In genomic region chr10:22711373-22711772, GRCh38 we compare ENCODE assay signal across 9 cellular contexts. TPM values are rescaled to one million over a fixed set of nuclear protein-coding genes. Genes with fewer than 3 reads are reported as not detected.
DNase-seq lines count a peak whose midpoint lies in the region; ATAC-seq and TF ChIP-seq lines count a peak whose summit lies in the region.
"Had no signal": no experiment of that assay in that cellular context is flagged by ENCODE, and none has a peak within 500 bp of the region (broad histone marks: within the 10 kb centered on the region; RNA-seq: fewer than 3 reads in every experiment).

No MANE protein-coding gene starts in this region.

- peaks cover 42% of the 10 kb centered on the region for H3K36me3 Mint-ChIP-seq in CD4-positive, alpha-beta T cell (ENCODE audit: low read depth)
- peaks cover 19% of the 10 kb centered on the region for H3K36me3 Mint-ChIP-seq in activated T-helper 2 cell treated with anti-CD3 and anti-CD28 coated beads, Interferon-gamma antibody, Interleukin-2, Interleukin-4, amounts not matched to agents 10 μg/mL and 5 μg/mL and 100 μg/mL, durations not matched to agents 14 hours and 24 hours and 36 hours (ENCODE audit: low read depth)

- POLR2A ChIA-PET in CD4-positive, alpha-beta T cell (lab: Charles Lee) = interaction anchor here (1.5 to 1.9 kb wide), 2 partner anchors 37 to 99 kb away, joined by 4 to 7 read pairs; no protein-coding TSS in a partner anchor

- WGBS in prostate gland = 94% methylated on average over 3 of the region's 3 CpGs

- TF ChIP-seq CTCF in CD4-positive, alpha-beta T cell (IDR thresholded peaks at IDR 0.05) = no peak
- TF ChIP-seq CTCF in GM12865 (IDR thresholded peaks at IDR 0.05; ENCODE audit: insufficient read depth, low read depth, low read length, missing control alignments) = no peak
- TF ChIP-seq CTCF in lower lobe of right lung (IDR thresholded peaks at IDR 0.05) = no peak
- TF ChIP-seq CTCF in prostate gland (IDR thresholded peaks at IDR 0.05) = no peak

- no peak overlapping the region for H3K27ac ChIP-seq in CD4-positive, alpha-beta T cell (ENCODE audit: low read depth, low read length)
- no peak overlapping the region for H3K27ac ChIP-seq in lower lobe of right lung
- H3K27ac ChIP-seq in prostate gland = no peak overlapping the region

- CTCF ChIA-PET in CD4-positive, alpha-beta T cell (lab: Charles Lee) = no interaction called here

- H3K4me1 Mint-ChIP-seq in CD4-positive, alpha-beta T cell (ENCODE audit: low read depth) = peaks cover 71% of the 10 kb centered on the region
- peaks cover 58% of the 10 kb centered on the region for H3K4me1 Mint-ChIP-seq in activated T-helper 2 cell treated with anti-CD3 and anti-CD28 coated beads, Interferon-gamma antibody, Interleukin-2, Interleukin-4, amounts not matched to agents 10 μg/mL and 5 μg/mL and 100 μg/mL, durations not matched to agents 14 hours and 24 hours and 36 hours (ENCODE audit: low read depth)

- peak overlapping the region; percentile 83 for H3K27ac Mint-ChIP-seq in CD4-positive, alpha-beta T cell
- H3K27ac Mint-ChIP-seq in activated T-helper 2 cell treated with anti-CD3 and anti-CD28 coated beads, Interferon-gamma antibody, Interleukin-2, Interleukin-4, amounts not matched to agents 10 μg/mL and 5 μg/mL and 100 μg/mL, durations not matched to agents 14 hours and 24 hours and 36 hours = no peak overlapping the region

- no peak for ATAC-seq in CD4-positive, alpha-beta T cell (ENCODE audit: poor library complexity)
- ATAC-seq in lower lobe of right lung (no peak), HG03095 (IDR thresholded peaks at IDR 0.05; ENCODE audit: unreplicated experiment) (no peak)

- intact Hi-C loops in CD4-positive, alpha-beta T cell (cut with DNase I, micrococcal nuclease) = loop anchor here in 1 of 2 experiments (5.0 to 10.0 kb wide), 3 partner anchors 99 to 387 kb away; partner anchors contain the start of gene BMI1
- intact Hi-C loops in activated T-helper 2 cell treated with anti-CD3 and anti-CD28 coated beads, Interferon-gamma antibody, Interleukin-2, Interleukin-4, amounts not matched to agents 10 μg/mL and 5 μg/mL and 100 μg/mL, durations not matched to agents 14 hours and 24 hours and 36 hours (cut with micrococcal nuclease) = loop anchor here (5.0 to 10.0 kb wide), 4 partner anchors 99 to 389 kb away; partner anchors contain the start of genes BMI1 and MSRB2
- intact Hi-C loops in lower lobe of right lung (cut with DNase I) (no loop called here), prostate gland (cut with DNase I) (loop anchor here (10.0 kb wide), 2 partner anchors 367 to 697 kb away; partner anchors contain the start of gene SPAG6)

- H3K9me3 ChIP-seq in CD4-positive, alpha-beta T cell (ENCODE audit: control insufficient read depth, low read length) = no peaks in the 10 kb centered on the region
- H3K9me3 ChIP-seq in lower lobe of right lung = no peaks in the 10 kb centered on the region
- no peaks in the 10 kb centered on the region for H3K9me3 ChIP-seq in prostate gland

- no peaks in the 10 kb centered on the region for H3K27me3 Mint-ChIP-seq in CD4-positive, alpha-beta T cell
- no peaks in the 10 kb centered on the region for H3K27me3 Mint-ChIP-seq in activated T-helper 2 cell treated with anti-CD3 and anti-CD28 coated beads, Interferon-gamma antibody, Interleukin-2, Interleukin-4, amounts not matched to agents 10 μg/mL and 5 μg/mL and 100 μg/mL, durations not matched to agents 14 hours and 24 hours and 36 hours (ENCODE audit: low read depth)

- H3K27me3 ChIP-seq in CD4-positive, alpha-beta T cell (ENCODE audit: control insufficient read depth, insufficient read depth, low read length) = no peaks in the 10 kb centered on the region
- H3K27me3 ChIP-seq in lower lobe of right lung (ENCODE audit: low read depth) (no peaks in the 10 kb centered on the region), prostate gland (replicated peaks; ENCODE audit: insufficient read depth) (no peaks in the 10 kb centered on the region)

- peaks cover 34% of the 10 kb centered on the region for H3K4me1 ChIP-seq in lower lobe of right lung
- no peaks in the 10 kb centered on the region for H3K4me1 ChIP-seq in prostate gland (replicated peaks)

- no peaks in the 10 kb centered on the region for H3K9me3 Mint-ChIP-seq in CD4-positive, alpha-beta T cell
- no peaks in the 10 kb centered on the region for H3K9me3 Mint-ChIP-seq in activated T-helper 2 cell treated with anti-CD3 and anti-CD28 coated beads, Interferon-gamma antibody, Interleukin-2, Interleukin-4, amounts not matched to agents 10 μg/mL and 5 μg/mL and 100 μg/mL, durations not matched to agents 14 hours and 24 hours and 36 hours

- H3K36me3 ChIP-seq in lower lobe of right lung (no peaks in the 10 kb centered on the region), prostate gland (no peaks in the 10 kb centered on the region)

- H3K4me3 Mint-ChIP-seq in CD4-positive, alpha-beta T cell = peak overlapping the region; percentile 96
- peak overlapping the region; percentile 23 for H3K4me3 Mint-ChIP-seq in activated T-helper 2 cell treated with anti-CD3 and anti-CD28 coated beads, Interferon-gamma antibody, Interleukin-2, Interleukin-4, amounts not matched to agents 10 μg/mL and 5 μg/mL and 100 μg/mL, durations not matched to agents 14 hours and 24 hours and 36 hours (ENCODE audit: low read depth)

- no peak for DNase-seq in CD4-positive, alpha-beta T cell
- no peak for DNase-seq in GM12865 (ENCODE audit: low read depth)
- DNase-seq in activated T-helper 2 cell treated with anti-CD3 and anti-CD28 coated beads, Interferon-gamma antibody, Interleukin-2, Interleukin-4, amounts not matched to agents 10 μg/mL and 5 μg/mL and 100 μg/mL, durations not matched to agents 14 hours and 24 hours and 36 hours (ENCODE audit: low spot score) = no peak
- no peak for DNase-seq in lower lobe of right lung
- DNase-seq in prostate gland (ENCODE audit: low spot score) = no peak
- DNase-seq in stimulated activated CD4-positive, alpha-beta T cell treated with anti-CD3 and anti-CD28 coated beads, Interleukin-1b, Interleukin-23, amount 100 ng/mL, for 48 hours = no peak
- DNase-seq in kidney tubule cell (ENCODE audit: low spot score) = no peak
- DNase-seq: SHP77 had no signal

- H3K4me3 ChIP-seq in GM12865 (ENCODE audit: low read depth, low read length) = peak overlapping the region; percentile 98
- H3K4me3 ChIP-seq in lower lobe of right lung = peak overlapping the region; percentile 91
- H3K4me3 ChIP-seq in prostate gland = no peak overlapping the region

- TF ChIP-seq POLR2A in prostate gland (IDR thresholded peaks at IDR 0.05) = no peak

RNA-seq across cellular contexts. Expression of gene PIP4K2A, which starts 3.0 kb away (rescaled TPM):
- total RNA-seq in CD4-positive, alpha-beta T cell = 10 to 100 TPM; 75.4 to 87.2 TPM
- 104 and 105 TPM in 2 replicates for total RNA-seq in activated T-helper 2 cell treated with anti-CD3 and anti-CD28 coated beads, Interferon-gamma antibody, Interleukin-2, Interleukin-4, amounts not matched to agents 10 μg/mL and 5 μg/mL and 100 μg/mL, durations not matched to agents 14 hours and 24 hours and 36 hours
- total RNA-seq in lower lobe of right lung (67.6 TPM), prostate gland (10 to 100 TPM; 13.2 to 17.4 TPM)

Comparison
In these comparisons a context has a peak if more than half of its experiments do, and no peak if none do; other contexts are left out.
1. H3K4me3 ChIP-seq: peak in GM12865 (single experiment) and lower lobe of right lung (single experiment); none in prostate gland (0 of 2).